Comparison of ENCODE assay signal across 10 cellular contexts in genomic region chr10:19811517-19811916, GRCh38. TPM values are rescaled to one million over a fixed set of nuclear protein-coding genes. Genes with fewer than 3 reads are reported as not detected.
DNase-seq lines count a peak whose midpoint lies in the region; ATAC-seq and TF ChIP-seq lines count a peak whose summit lies in the region.
"Had no signal": no experiment of that assay in that cellular context is flagged by ENCODE, and none has a peak within 500 bp of the region (broad histone marks: within the 10 kb centered on the region; RNA-seq: fewer than 3 reads in every experiment).

No MANE protein-coding gene starts in this region.

- no TSS peak for BruUV-seq in Caco-2 (replicated peaks; lab: Mats Ljungman, UMichigan)

- ATAC-seq in GM21367 (IDR thresholded peaks at IDR 0.05; ENCODE audit: unreplicated experiment) (no peak), GM18861 (IDR thresholded peaks at IDR 0.05; ENCODE audit: unreplicated experiment) (no peak)
- ATAC-seq: activated naive CD8-positive, alpha-beta T cell treated with anti-CD3 and anti-CD28 coated beads, Interleukin-2, amount 50 U/mL, for 24 hours had no signal

- TF ChIP-seq CTCF in Caco-2 (IDR thresholded peaks at IDR 0.05; ENCODE audit: insufficient read depth in 1 of 2, low read depth in 1 of 2, low read length in 1 of 2, severe bottlenecking in 1 of 2, unreplicated experiment in 1 of 2): peak; percentile 24 to 48
- TF ChIP-seq CTCF in fibroblast of mammary gland (conservative IDR thresholded peaks at IDR 0.05; ENCODE audit: control insufficient read depth, insufficient read depth, low read depth, low read length): peak; percentile 66
- peak; percentile 53 for TF ChIP-seq CTCF in nephron progenitor cell (IDR thresholded peaks at IDR 0.05)

- POLR2A ChIA-PET in Caco-2 (lab: Charles Lee): no interaction called here

- CTCF ChIA-PET in Caco-2 (lab: Charles Lee): no interaction called here

- H3K9me3 ChIP-seq in Caco-2: no peaks in the 10 kb centered on the region

- intact Hi-C loops in Caco-2 (cut with micrococcal nuclease; ENCODE audit: unreplicated experiment): loop anchor here (10.0 kb wide), 1 partner anchor 1127 kb away; no protein-coding TSS in a partner anchor

- peaks cover 2% of the 10 kb centered on the region; the same call in 1 of the 2 replicates for H3K27me3 ChIP-seq in Caco-2 (replicated peaks; ENCODE audit: control insufficient read depth, insufficient read depth, low read length)

- no peaks in the 10 kb centered on the region for H3K4me1 ChIP-seq in Caco-2

- H3K4me3 Mint-ChIP-seq in Caco-2 (ENCODE audit: unreplicated experiment) (no peak overlapping the region), nephron progenitor cell (no peak overlapping the region)
- H3K4me3 Mint-ChIP-seq: activated naive CD8-positive, alpha-beta T cell treated with anti-CD3 and anti-CD28 coated beads, Interleukin-2, amount 50 U/mL, for 24 hours; naive B cell had no signal

- no peaks in the 10 kb centered on the region for H3K9me3 Mint-ChIP-seq in Caco-2 (ENCODE audit: unreplicated experiment)
- H3K9me3 Mint-ChIP-seq in nephron progenitor cell: peaks cover 4% of the 10 kb centered on the region
- H3K9me3 Mint-ChIP-seq: activated naive CD8-positive, alpha-beta T cell treated with anti-CD3 and anti-CD28 coated beads, Interleukin-2, amount 50 U/mL, for 24 hours had no signal

- DNase-seq in Caco-2 (peak in 1 of 2 experiments; percentile 15), NCI-H226 (peak; percentile 47), fibroblast of mammary gland (ENCODE audit: low read depth) (peak; percentile 55), nephron progenitor cell (no peak), NCI-H2107 treated with DMSO at 0.1 percent for 48 hours (lab: John Stamatoyannopoulos, UW; ENCODE audit: unreplicated experiment) (no peak)
- DNase-seq in stimulated activated CD4-positive, alpha-beta T cell treated with anti-CD3 and anti-CD28 coated beads, Interleukin-2, amount 100 ng/mL, for 48 hours: no peak
- DNase-seq: activated naive CD8-positive, alpha-beta T cell treated with anti-CD3 and anti-CD28 coated beads, Interleukin-2, amount 50 U/mL, for 24 hours; naive B cell had no signal

- H3K4me3 ChIP-seq in Caco-2 (ENCODE audit: low read depth, low read length): no peak overlapping the region
- no peak overlapping the region for H3K4me3 ChIP-seq in fibroblast of mammary gland (ENCODE audit: control insufficient read depth, low read depth, low read length)

- H3K27me3 Mint-ChIP-seq in Caco-2 (ENCODE audit: insufficient read depth, unreplicated experiment) (peaks cover 28% of the 10 kb centered on the region), nephron progenitor cell (ENCODE audit: low read depth, poor library complexity) (peaks cover 4% of the 10 kb centered on the region)

- H3K36me3 ChIP-seq in Caco-2 (ENCODE audit: control insufficient read depth, insufficient read depth, low read length): no peaks in the 10 kb centered on the region

- H3K27ac Mint-ChIP-seq in Caco-2 (ENCODE audit: unreplicated experiment) (no peak overlapping the region), nephron progenitor cell (no peak overlapping the region)
- H3K27ac Mint-ChIP-seq: activated naive CD8-positive, alpha-beta T cell treated with anti-CD3 and anti-CD28 coated beads, Interleukin-2, amount 50 U/mL, for 24 hours; naive B cell had no signal

- H3K4me1 Mint-ChIP-seq in Caco-2 (ENCODE audit: low read depth, unreplicated experiment): no peaks in the 10 kb centered on the region
- peaks cover 19% of the 10 kb centered on the region for H3K4me1 Mint-ChIP-seq in nephron progenitor cell

- H3K36me3 Mint-ChIP-seq in Caco-2 (ENCODE audit: insufficient read depth, unreplicated experiment) (no peaks in the 10 kb centered on the region), nephron progenitor cell (ENCODE audit: low read depth) (no peaks in the 10 kb centered on the region)
- H3K36me3 Mint-ChIP-seq: naive B cell had no signal

RNA-seq across cellular contexts. Expression of gene PLXDC2, which starts 4.7 kb away (rescaled TPM):
- total RNA-seq in Caco-2 (2022): 0.54 and 1.2 TPM in 2 replicates

Comparison
In these comparisons a context has a peak if more than half of its experiments do, and no peak if none do; other contexts are left out.
1. DNase-seq: peak in NCI-H226 (single experiment) and fibroblast of mammary gland (single experiment); none in nephron progenitor cell (single experiment), stimulated activated CD4-positive, alpha-beta T cell treated with anti-CD3 and anti-CD28 coated beads, Interleukin-2, amount 100 ng/mL, for 48 hours (0 of 2) and NCI-H2107 treated with DMSO at 0.1 percent for 48 hours (single experiment).
2. Peak in every context shown above with its lines, with median percentiles within 50 percentile points of each other: CTCF ChIP-seq.